ENCODE assay signal across 9 cellular contexts in the genomic region with DNA sequence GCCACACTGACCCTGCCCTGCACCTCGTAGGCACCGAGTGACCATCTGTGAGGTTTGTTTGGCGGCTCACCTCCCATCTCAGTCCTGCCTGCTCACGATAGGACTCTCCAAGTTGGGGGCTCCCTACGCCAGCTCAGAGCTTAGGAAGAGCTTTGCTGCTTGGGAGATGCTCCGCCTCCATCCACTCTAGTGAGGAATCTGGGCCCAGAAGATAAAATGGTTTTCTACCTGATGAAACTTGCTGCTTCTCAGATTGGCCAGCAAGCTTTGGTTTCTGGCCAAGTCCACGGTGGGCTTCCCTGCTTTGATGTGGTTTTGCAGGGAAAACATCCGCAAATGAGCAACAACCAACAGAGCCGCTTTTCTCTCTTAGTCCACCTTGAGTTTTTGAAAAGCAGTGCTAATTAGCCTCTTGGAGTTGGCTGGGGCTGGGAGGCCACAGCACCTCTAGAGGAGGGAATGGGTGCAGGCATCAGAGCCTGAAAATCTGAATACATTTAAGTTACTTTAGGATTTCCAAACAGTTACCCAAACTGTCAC. TPM values are rescaled to one million over a fixed set of nuclear protein-coding genes. Genes with fewer than 3 reads are reported as not detected.
DNase-seq lines count a peak whose midpoint lies in the region; ATAC-seq and TF ChIP-seq lines count a peak whose summit lies in the region.
"Had no signal": no experiment of that assay in that cellular context is flagged by ENCODE, and none has a peak within 500 bp of the region (broad histone marks: within the 10 kb centered on the region; RNA-seq: fewer than 3 reads in every experiment).

No MANE protein-coding gene starts in this region.

- 39 to 43% methylated on average over 8 to 9 of the region's 9 CpGs for WGBS in thyroid gland, 2 donors
- WGBS in testis, 2 donors: 59% methylated on average over 6 to 9 of the region's 9 CpGs

- intact Hi-C loops in left lung (cut with DNase I) (no loop called here), thyroid gland (cut with DNase I) (no loop called here), testis (cut with DNase I; ENCODE audit: low total_unique reads) (no loop called here)

- ATAC-seq in HG03159 (IDR thresholded peaks at IDR 0.05; ENCODE audit: unreplicated experiment): peak; percentile 64
- ATAC-seq in left lung: peak; percentile 53
- no peak for ATAC-seq in GM18907 (IDR thresholded peaks at IDR 0.05; ENCODE audit: unreplicated experiment)
- ATAC-seq: lower lobe of right lung had no signal

- TF ChIP-seq POLR2A in thyroid gland (IDR thresholded peaks at IDR 0.05) (no peak), testis (IDR thresholded peaks at IDR 0.05) (no peak)

- no peaks in the 10 kb centered on the region for H3K36me3 ChIP-seq in left lung
- H3K36me3 ChIP-seq in thyroid gland: no peaks in the 10 kb centered on the region
- no peaks in the 10 kb centered on the region for H3K36me3 ChIP-seq in testis (ENCODE audit: low read depth, missing control alignments)
- H3K36me3 ChIP-seq: lower lobe of right lung had no signal

- H3K4me1 ChIP-seq in left lung: no peaks in the 10 kb centered on the region
- no peaks in the 10 kb centered on the region for H3K4me1 ChIP-seq in thyroid gland
- no peaks in the 10 kb centered on the region for H3K4me1 ChIP-seq in testis
- H3K4me1 ChIP-seq: lower lobe of right lung had no signal

- H3K4me3 ChIP-seq in WI38 (ENCODE audit: low read depth, low read length) (no peak overlapping the region), left lung (no peak overlapping the region), thyroid gland (replicated peaks in 1 of 3) (no peak overlapping the region), testis (no peak overlapping the region)
- H3K4me3 ChIP-seq: lower lobe of right lung had no signal

- DNase-seq in COR-L47 (lab: John Stamatoyannopoulos, UW) (peak; percentile 40), left lung (no peak), thyroid gland (no peak), testis (no peak)
- DNase-seq in stimulated activated naive CD4-positive, alpha-beta T cell (lab: John Stamatoyannopoulos, UW): no peak
- DNase-seq: lower lobe of right lung had no signal

- TF ChIP-seq CTCF in WI38 (IDR thresholded peaks at IDR 0.05; ENCODE audit: low read depth, low read length): peak; percentile 42
- peak in 1 of 2 donors; percentile 19 for TF ChIP-seq CTCF in left lung (IDR thresholded peaks at IDR 0.05)
- peak in 3 of 6 experiments; percentile 8 to 41 (median 26) for TF ChIP-seq CTCF in thyroid gland (IDR thresholded peaks at IDR 0.05)
- no peak for TF ChIP-seq CTCF in testis (IDR thresholded peaks at IDR 0.05)

- H3K9me3 ChIP-seq in left lung (no peaks in the 10 kb centered on the region), thyroid gland (no peaks in the 10 kb centered on the region), testis (no peaks in the 10 kb centered on the region)
- H3K9me3 ChIP-seq: lower lobe of right lung had no signal

- H3K27me3 ChIP-seq in left lung: peaks cover 0 to 4% of the 10 kb centered on the region in 2 donors
- H3K27me3 ChIP-seq in thyroid gland: no peaks in the 10 kb centered on the region
- H3K27me3 ChIP-seq in testis: no peaks in the 10 kb centered on the region

- H3K27ac ChIP-seq in left lung (no peak overlapping the region), thyroid gland (no peak overlapping the region), testis (no peak overlapping the region)
- H3K27ac ChIP-seq: lower lobe of right lung had no signal

RNA-seq across cellular contexts. Expression of a gene that starts 42.2 kb away (rescaled TPM):
- total RNA-seq in left lung (10 to 100 TPM; 14.1 to 17.1 TPM), thyroid gland (10 to 100 TPM in 3 of 4 donors, 1 to 10 TPM in 1; 4.5 to 45.7 (median 35.8) TPM), testis (10 to 100 TPM; 35.1 to 63.0 TPM)
- polyA plus RNA-seq in testis (ENCODE audit: insufficient read depth, low read depth, low replicate concordance): 53.7 TPM
